ENCODE assay signal across 9 cellular contexts in the genomic region with DNA sequence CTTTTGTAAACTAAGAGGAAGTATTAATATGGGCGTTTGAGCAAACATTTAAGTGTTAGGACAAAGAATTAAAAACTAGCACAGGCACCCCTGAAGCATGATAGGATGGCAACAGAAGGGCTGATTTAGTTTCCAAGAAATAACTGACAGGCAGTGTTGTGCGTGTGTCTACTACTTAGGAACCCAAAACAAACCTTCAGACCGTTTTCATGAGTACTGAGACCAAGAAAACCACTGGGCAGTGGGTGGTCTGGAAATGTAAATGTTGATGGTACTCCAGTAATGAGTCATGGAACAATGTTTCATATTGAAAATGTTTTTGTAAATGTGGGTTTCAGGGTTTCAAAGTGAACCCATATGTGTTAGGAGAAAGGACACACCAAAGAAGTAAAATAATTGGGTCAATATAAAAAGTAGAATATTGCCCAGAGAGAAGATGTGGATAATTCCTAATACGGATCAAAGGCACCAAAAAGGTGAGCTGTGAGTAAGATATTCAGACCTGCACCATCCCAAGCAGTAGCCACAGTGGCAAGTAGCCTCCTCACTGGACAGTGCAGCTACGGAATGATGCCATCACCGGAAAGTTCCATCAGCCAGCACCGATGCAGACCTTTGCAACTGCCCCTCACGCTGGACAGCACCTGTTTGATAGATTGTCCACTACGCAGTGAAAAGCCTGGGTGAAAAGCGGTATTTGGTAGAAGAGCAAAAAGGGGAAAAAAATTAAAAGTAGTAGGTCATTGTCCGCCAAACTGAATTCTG. TPM values are rescaled to one million over a fixed set of nuclear protein-coding genes. Genes with fewer than 3 reads are reported as not detected.
DNase-seq lines count a peak whose midpoint lies in the region; ATAC-seq and TF ChIP-seq lines count a peak whose summit lies in the region.
"Not testable (repeated sequence)": the region's sequence is repeated elsewhere in the genome, so short reads cannot be mapped to it uniquely, and the experiment has no call there.
"Had no signal": no experiment of that assay in that cellular context is flagged by ENCODE, and none has a peak within 500 bp of the region (broad histone marks: within the 10 kb centered on the region; RNA-seq: fewer than 3 reads in every experiment).

No MANE protein-coding gene starts in this region.

- not testable (repeated sequence) for H4K20me1 ChIP-seq in OCI-LY3 (ENCODE audit: insufficient read depth, low read length)

- not testable (repeated sequence) for H3K27me3 ChIP-seq in Caco-2 (replicated peaks; ENCODE audit: control insufficient read depth, insufficient read depth, low read length); OCI-LY3 (ENCODE audit: low read depth, low read length)

- not testable (repeated sequence) for H3K4me3 ChIP-seq in Caco-2 (ENCODE audit: low read depth, low read length); OCI-LY3 (ENCODE audit: low read length)

- CTCF ChIA-PET in Caco-2 (lab: Charles Lee); MCF 10A (lab: Yijun Ruan, JAX): not testable (repeated sequence)

- not testable (repeated sequence) for H3K9me3 Mint-ChIP-seq in Caco-2 (ENCODE audit: unreplicated experiment); activated CD4-positive, alpha-beta T cell treated with anti-CD3 and anti-CD28 coated beads, Interleukin-2, amount 10 ng/mL, durations not matched to agents 24 days and 14 days; activated T-cell treated with anti-CD3 and anti-CD28 coated beads, Interleukin-2, amount 50 U/mL, for 72 hours; activated naive CD8-positive, alpha-beta T cell treated with anti-CD3 and anti-CD28 coated beads for 36 hours; MCF 10A (ENCODE audit: unreplicated experiment); natural killer cell treated with Interleukin-12 subunit alpha and Interleukin-12 subunit beta and Interleukin-15 and Interleukin-18, amount 100 ng/mL, for 72 hours; stimulated activated effector memory CD8-positive, alpha-beta T cell treated with anti-CD3 and anti-CD28 coated beads, Interleukin-12 subunit alpha, Interleukin-12 subunit beta, amount 100 ng/mL, for 72 hours

- H3K9me3 ChIP-seq in Caco-2; OCI-LY3 (ENCODE audit: insufficient read depth, low read length): not testable (repeated sequence)

- H3K36me3 ChIP-seq in Caco-2 (ENCODE audit: control insufficient read depth, insufficient read depth, low read length), result not testable (repeated sequence)
- peaks cover 29% of the 10 kb centered on the region for H3K36me3 ChIP-seq in OCI-LY3 (replicated peaks; ENCODE audit: low read depth, low read length)

- POLR2A ChIA-PET in Caco-2 (lab: Charles Lee); MCF 10A (lab: Yijun Ruan, JAX): not testable (repeated sequence)

- not testable (repeated sequence) for H2AFZ ChIP-seq in OCI-LY3 (ENCODE audit: low read depth, low read length)

- H3K36me3 Mint-ChIP-seq in Caco-2 (ENCODE audit: insufficient read depth, unreplicated experiment) (peaks cover 53% of the 10 kb centered on the region), MCF 10A (ENCODE audit: insufficient read depth, unreplicated experiment) (peaks cover 55% of the 10 kb centered on the region)
- peaks cover 63% of the 10 kb centered on the region for H3K36me3 Mint-ChIP-seq in activated CD4-positive, alpha-beta T cell treated with anti-CD3 and anti-CD28 coated beads, Interleukin-2, amount 10 ng/mL, durations not matched to agents 24 days and 14 days (ENCODE audit: low read depth)
- H3K36me3 Mint-ChIP-seq in activated T-cell treated with anti-CD3 and anti-CD28 coated beads, Interleukin-2, amount 50 U/mL, for 72 hours (ENCODE audit: insufficient read depth in 2 of 2), result peaks cover 19 to 35% of the 10 kb centered on the region in 2 donors
- H3K36me3 Mint-ChIP-seq in activated naive CD8-positive, alpha-beta T cell treated with anti-CD3 and anti-CD28 coated beads for 36 hours, result peaks cover 37% of the 10 kb centered on the region
- H3K36me3 Mint-ChIP-seq in natural killer cell treated with Interleukin-12 subunit alpha and Interleukin-12 subunit beta and Interleukin-15 and Interleukin-18, amount 100 ng/mL, for 72 hours, result peaks cover 37% of the 10 kb centered on the region
- peaks cover 85% of the 10 kb centered on the region for H3K36me3 Mint-ChIP-seq in stimulated activated effector memory CD8-positive, alpha-beta T cell treated with anti-CD3 and anti-CD28 coated beads, Interleukin-12 subunit alpha, Interleukin-12 subunit beta, amount 100 ng/mL, for 72 hours

- not testable (repeated sequence) for H3K4me3 Mint-ChIP-seq in Caco-2 (ENCODE audit: unreplicated experiment); MCF 10A (ENCODE audit: unreplicated experiment)
- peak overlapping the region; percentile 41 for H3K4me3 Mint-ChIP-seq in activated CD4-positive, alpha-beta T cell treated with anti-CD3 and anti-CD28 coated beads, Interleukin-2, amount 10 ng/mL, durations not matched to agents 24 days and 14 days
- peak overlapping the region; percentile 64 to 77 for H3K4me3 Mint-ChIP-seq in activated T-cell treated with anti-CD3 and anti-CD28 coated beads, Interleukin-2, amount 50 U/mL, for 72 hours
- peak overlapping the region; percentile 11 for H3K4me3 Mint-ChIP-seq in activated naive CD8-positive, alpha-beta T cell treated with anti-CD3 and anti-CD28 coated beads for 36 hours
- H3K4me3 Mint-ChIP-seq in natural killer cell treated with Interleukin-12 subunit alpha and Interleukin-12 subunit beta and Interleukin-15 and Interleukin-18, amount 100 ng/mL, for 72 hours, result peak overlapping the region; percentile 81
- peak overlapping the region; percentile 59 for H3K4me3 Mint-ChIP-seq in stimulated activated effector memory CD8-positive, alpha-beta T cell treated with anti-CD3 and anti-CD28 coated beads, Interleukin-12 subunit alpha, Interleukin-12 subunit beta, amount 100 ng/mL, for 72 hours

- not testable (repeated sequence) for H3K9ac ChIP-seq in OCI-LY3 (ENCODE audit: low read length)

- H3K4me1 Mint-ChIP-seq in Caco-2 (ENCODE audit: low read depth, unreplicated experiment); MCF 10A (ENCODE audit: insufficient read depth, unreplicated experiment): not testable (repeated sequence)
- H3K4me1 Mint-ChIP-seq in activated CD4-positive, alpha-beta T cell treated with anti-CD3 and anti-CD28 coated beads, Interleukin-2, amount 10 ng/mL, durations not matched to agents 24 days and 14 days, result peaks cover 32% of the 10 kb centered on the region
- H3K4me1 Mint-ChIP-seq in activated T-cell treated with anti-CD3 and anti-CD28 coated beads, Interleukin-2, amount 50 U/mL, for 72 hours (ENCODE audit: low read depth), result peaks cover 33% of the 10 kb centered on the region
- H3K4me1 Mint-ChIP-seq in activated naive CD8-positive, alpha-beta T cell treated with anti-CD3 and anti-CD28 coated beads for 36 hours, result peaks cover 21% of the 10 kb centered on the region
- peaks cover 21 to 28% of the 10 kb centered on the region in 2 donors for H3K4me1 Mint-ChIP-seq in natural killer cell treated with Interleukin-12 subunit alpha and Interleukin-12 subunit beta and Interleukin-15 and Interleukin-18, amount 100 ng/mL, for 72 hours (ENCODE audit: low read depth in 2 of 2)
- peaks cover 55% of the 10 kb centered on the region for H3K4me1 Mint-ChIP-seq in stimulated activated effector memory CD8-positive, alpha-beta T cell treated with anti-CD3 and anti-CD28 coated beads, Interleukin-12 subunit alpha, Interleukin-12 subunit beta, amount 100 ng/mL, for 72 hours

- not testable (repeated sequence) for H3K79me2 ChIP-seq in OCI-LY3 (ENCODE audit: low read length)

- DNase-seq in Caco-2; activated CD4-positive, alpha-beta T cell treated with anti-CD3 and anti-CD28 coated beads, Interleukin-2, amount 10 ng/mL, durations not matched to agents 24 days and 14 days; activated T-cell treated with anti-CD3 and anti-CD28 coated beads, Interleukin-2, amount 50 U/mL, for 72 hours; activated naive CD8-positive, alpha-beta T cell treated with anti-CD3 and anti-CD28 coated beads for 36 hours; MCF 10A (ENCODE audit: unreplicated experiment); stimulated activated effector memory CD8-positive, alpha-beta T cell treated with anti-CD3 and anti-CD28 coated beads, Interleukin-12 subunit alpha, Interleukin-12 subunit beta, amount 100 ng/mL, for 72 hours (ENCODE audit: low spot score in 2 of 2): not testable (repeated sequence)
- DNase-seq in natural killer cell treated with Interleukin-12 subunit alpha and Interleukin-12 subunit beta and Interleukin-15 and Interleukin-18, amount 100 ng/mL, for 72 hours (ENCODE audit: low spot score), result peak; percentile 59

- 0 out of 2 replicates have a peak overlapping the region, but pooled peaks have one; percentile 1 for H3K4me2 ChIP-seq in OCI-LY3 (ENCODE audit: low read length)

- ATAC-seq in activated T-cell treated with anti-CD3 and anti-CD28 coated beads, Interleukin-2, amount 50 U/mL, for 72 hours (replicated peaks in 1 of 2), result peak; percentile 49 to 66
- ATAC-seq in natural killer cell treated with Interleukin-12 subunit alpha and Interleukin-12 subunit beta and Interleukin-15 and Interleukin-18, amount 100 ng/mL, for 72 hours, result not testable (repeated sequence)
- ATAC-seq in stimulated activated effector memory CD8-positive, alpha-beta T cell treated with anti-CD3 and anti-CD28 coated beads, Interleukin-12 subunit alpha, Interleukin-12 subunit beta, amount 100 ng/mL, for 72 hours, result peak; percentile 55

- H3K4me1 ChIP-seq in Caco-2, result not testable (repeated sequence)
- peaks cover 11% of the 10 kb centered on the region for H3K4me1 ChIP-seq in OCI-LY3 (ENCODE audit: low read length)

- BruUV-seq in Caco-2 (replicated peaks; lab: Mats Ljungman, UMichigan), result TSS peak; percentile 3
- BruUV-seq in MCF 10A (replicated peaks; lab: Mats Ljungman, UMichigan), result TSS peak; percentile 8

- H3K27me3 Mint-ChIP-seq in Caco-2 (ENCODE audit: insufficient read depth, unreplicated experiment); activated CD4-positive, alpha-beta T cell treated with anti-CD3 and anti-CD28 coated beads, Interleukin-2, amount 10 ng/mL, durations not matched to agents 24 days and 14 days; activated T-cell treated with anti-CD3 and anti-CD28 coated beads, Interleukin-2, amount 50 U/mL, for 72 hours (ENCODE audit: low read depth); activated naive CD8-positive, alpha-beta T cell treated with anti-CD3 and anti-CD28 coated beads for 36 hours; MCF 10A (ENCODE audit: insufficient read depth, unreplicated experiment); natural killer cell treated with Interleukin-12 subunit alpha and Interleukin-12 subunit beta and Interleukin-15 and Interleukin-18, amount 100 ng/mL, for 72 hours: not testable (repeated sequence)

- intact Hi-C loops in Caco-2 (cut with micrococcal nuclease; ENCODE audit: unreplicated experiment); activated CD4-positive, alpha-beta T cell treated with anti-CD3 and anti-CD28 coated beads, Interleukin-2, amount 10 ng/mL, durations not matched to agents 24 days and 14 days (cut with micrococcal nuclease); MCF 10A (cut with micrococcal nuclease): not testable (repeated sequence)

- H3K27ac Mint-ChIP-seq in Caco-2 (ENCODE audit: unreplicated experiment); MCF 10A (ENCODE audit: low read depth, unreplicated experiment): not testable (repeated sequence)
- H3K27ac Mint-ChIP-seq in activated CD4-positive, alpha-beta T cell treated with anti-CD3 and anti-CD28 coated beads, Interleukin-2, amount 10 ng/mL, durations not matched to agents 24 days and 14 days, result peak overlapping the region; percentile 92
- H3K27ac Mint-ChIP-seq in activated T-cell treated with anti-CD3 and anti-CD28 coated beads, Interleukin-2, amount 50 U/mL, for 72 hours, result peak overlapping the region; percentile 96
- H3K27ac Mint-ChIP-seq in activated naive CD8-positive, alpha-beta T cell treated with anti-CD3 and anti-CD28 coated beads for 36 hours, result peak overlapping the region; percentile 82
- peak overlapping the region; percentile 76 to 85 for H3K27ac Mint-ChIP-seq in natural killer cell treated with Interleukin-12 subunit alpha and Interleukin-12 subunit beta and Interleukin-15 and Interleukin-18, amount 100 ng/mL, for 72 hours
- H3K27ac Mint-ChIP-seq in stimulated activated effector memory CD8-positive, alpha-beta T cell treated with anti-CD3 and anti-CD28 coated beads, Interleukin-12 subunit alpha, Interleukin-12 subunit beta, amount 100 ng/mL, for 72 hours, result peak overlapping the region; percentile 96

- H3K27ac ChIP-seq in OCI-LY3 (ENCODE audit: low read length), result not testable (repeated sequence)

- not testable (repeated sequence) for TF ChIP-seq CTCF in Caco-2 (IDR thresholded peaks at IDR 0.05; ENCODE audit: insufficient read depth in 1 of 2, low read depth in 1 of 2, low read length in 1 of 2, severe bottlenecking in 1 of 2, unreplicated experiment in 1 of 2); OCI-LY3 (IDR thresholded peaks at IDR 0.05; ENCODE audit: low read depth, low read length); MCF 10A (IDR thresholded peaks at IDR 0.05; ENCODE audit: unreplicated experiment)

RNA-seq across cellular contexts. Expression of a gene that starts 29.0 kb away (rescaled TPM):
- 0.88 and 1.9 TPM in 2 replicates for total RNA-seq in Caco-2 (2022)
- 2.9 and 3.7 TPM in 2 replicates for total RNA-seq in activated CD4-positive, alpha-beta T cell treated with anti-CD3 and anti-CD28 coated beads, Interleukin-2, amount 10 ng/mL, durations not matched to agents 24 days and 14 days
- total RNA-seq in activated T-cell treated with anti-CD3 and anti-CD28 coated beads, Interleukin-2, amount 50 U/mL, for 72 hours, result 1 to 10 TPM; 3.4 to 7.8 TPM
- total RNA-seq in activated naive CD8-positive, alpha-beta T cell treated with anti-CD3 and anti-CD28 coated beads for 36 hours, result under 1 TPM; 0.26 to 0.29 TPM
- total RNA-seq in MCF 10A (2022), result 2.3 and 3.5 TPM in 2 replicates
- 1 to 10 TPM; 2.4 to 3.5 TPM for total RNA-seq in natural killer cell treated with Interleukin-12 subunit alpha and Interleukin-12 subunit beta and Interleukin-15 and Interleukin-18, amount 100 ng/mL, for 72 hours
- total RNA-seq: LHCN-M2 had no signal
